In genomic region chr1:153357853-153358690, GRCh38 we compare ENCODE assay signal across 11 cellular contexts. TPM values are rescaled to one million over a fixed set of nuclear protein-coding genes. Genes with fewer than 3 reads are reported as not detected.
A peak's percentile ranks its signal among the peaks of the same experiment; 100 is the strongest.
DNase-seq lines count a peak whose midpoint lies in the region; ATAC-seq, FAIRE-seq and TF ChIP-seq lines count a peak whose summit lies in the region.
"Had no signal": no experiment of that assay in that cellular context is flagged by ENCODE, and none has a peak within 500 bp of the region (broad histone marks: within the 10 kb centered on the region; RNA-seq: fewer than 3 reads in every experiment).

S100A9 (plus strand) TSS chr1:153357854; CDS start chr1:153358284, 430 bp downstream.

- H3K14ac ChIP-seq in IMR-90 (replicated peaks; ENCODE audit: low read depth, low read length): no peak within 1 kb of the TSS

- no peak within 1 kb of the TSS for H4K91ac ChIP-seq in IMR-90 (ENCODE audit: insufficient read depth, low read depth, low read length)

- no peak within 1 kb of the TSS for H2AK9ac ChIP-seq in IMR-90 (replicated peaks; ENCODE audit: low read depth, low read length, poor library complexity)

- no peak within 1 kb of the TSS for H3K56ac ChIP-seq in IMR-90 (ENCODE audit: extremely low read depth, insufficient read depth, low read length)

- H2AK5ac ChIP-seq in IMR-90 (ENCODE audit: low read depth, low read length): no peak within 1 kb of the TSS

- no peak within 1 kb of the TSS for H2BK15ac ChIP-seq in IMR-90 (ENCODE audit: low read depth, low read length)

- H3K79me2 ChIP-seq in keratinocyte (ENCODE audit: control insufficient read depth, insufficient read depth, low read length): no peaks in the 10 kb centered on the region
- H3K79me2 ChIP-seq in smooth muscle cell (ENCODE audit: low read depth): no peaks in the 10 kb centered on the region

- BruUV-seq in IMR-90 (replicated peaks; lab: Mats Ljungman, UMichigan): no TSS peak

- no peaks in the 10 kb centered on the region for H3F3A ChIP-seq in smooth muscle cell (ENCODE audit: low read depth)

- no peaks in the 10 kb centered on the region for H3K9me1 ChIP-seq in IMR-90 (ENCODE audit: insufficient read depth, low read length)
- H3K9me1 ChIP-seq in keratinocyte (ENCODE audit: control insufficient read depth, extremely low read depth, insufficient read depth, low read length): no peaks in the 10 kb centered on the region

- in situ Hi-C loops in IMR-90 (cut with MboI; ENCODE audit: low sequenced_read_pairs): no loop called here
- in situ Hi-C loops in GM13976 (cut with MboI; ENCODE audit: low sequenced_read_pairs, unreplicated experiment): no loop called here
- in situ Hi-C loops in brain microvascular endothelial cell (cut with HindIII; ENCODE audit: low pct_ligation_motif_present, low sequenced_read_pairs): loop anchor here (25.0 kb wide), 1 partner anchor 129 kb away; no protein-coding TSS in a partner anchor

- no peak within 1 kb of the TSS for H4K5ac ChIP-seq in IMR-90 (ENCODE audit: low read depth, low read length)

- no peak within 1 kb of the TSS for H2BK20ac ChIP-seq in IMR-90 (ENCODE audit: low read depth, low read length)

- CTCF ChIA-PET in IMR-90 (lab: Yijun Ruan, JAX): interaction anchor here (0.6 to 1.8 kb wide), 2 partner anchors 134 to 137 kb away, joined by 4 to 7 read pairs; no protein-coding TSS in a partner anchor

- FAIRE-seq in keratinocyte (lab: Jason Lieb, UNC): no peak

- WGBS in IMR-90 (ENCODE audit: extremely low coverage in 2 of 2, insufficient read length in 1 of 2), 2 experiments: 71% methylated on average over 8 of the region's 11 CpGs; no CpG with 5 or more reads in 1 of the 2 experiments
- 86% methylated on average over 11 of the region's 11 CpGs for WGBS in smooth muscle cell (ENCODE audit: low lambda C conversion rate)

- H3K27me3 ChIP-seq in IMR-90 (ENCODE audit: control insufficient read depth, insufficient read depth, low read length) (peaks cover 12% of the 10 kb centered on the region; the same call in 1 of the 2 replicates), ascending aorta (no peaks in the 10 kb centered on the region), keratinocyte (ENCODE audit: control insufficient read depth, extremely low read depth, insufficient read depth, low read length) (no peaks in the 10 kb centered on the region), smooth muscle cell (ENCODE audit: low read depth) (no peaks in the 10 kb centered on the region), brain microvascular endothelial cell (replicated peaks) (peaks cover 3% of the 10 kb centered on the region)

- no peak for ATAC-seq in IMR-90 (ENCODE audit: low read depth)
- no peak for ATAC-seq in HG02678 (IDR thresholded peaks at IDR 0.05; ENCODE audit: unreplicated experiment)

- dilution Hi-C loops in IMR-90 (cut with HindIII; ENCODE audit: low sequenced_read_pairs, unreplicated experiment): no loop called here
- dilution Hi-C loops in keratinocyte (cut with MboI; ENCODE audit: extremely low pct_ligation_motif_present, low sequenced_read_pairs): loop anchor here (10.0 kb wide), 2 partner anchors 47 to 147 kb away; no protein-coding TSS in a partner anchor

- no peak within 1 kb of the TSS for H3K4me3 ChIP-seq in IMR-90 (ENCODE audit: insufficient read depth, low read depth, low read length)
- no peak within 1 kb of the TSS for H3K4me3 ChIP-seq in ascending aorta
- H3K4me3 ChIP-seq in keratinocyte (ENCODE audit: control insufficient read depth in 2 of 3, extremely low read depth in 1 of 3, insufficient read depth in 2 of 3, low read depth in 1 of 3, low read length in 3 of 3): no peak within 1 kb of the TSS
- H3K4me3 ChIP-seq in smooth muscle cell: no peak within 1 kb of the TSS
- no peak within 1 kb of the TSS for H3K4me3 ChIP-seq in brain microvascular endothelial cell (ENCODE audit: low read depth, low read length)

- TF ChIP-seq POLR2A in IMR-90 (IDR thresholded peaks at IDR 0.05; ENCODE audit: low read depth, low read length): no peak

- H2AFZ ChIP-seq in IMR-90 (replicated peaks; ENCODE audit: low read length, poor library complexity): no peak within 1 kb of the TSS
- H2AFZ ChIP-seq in keratinocyte (ENCODE audit: control insufficient read depth, low read length): peak within 1 kb of the TSS; percentile 55
- no peak within 1 kb of the TSS for H2AFZ ChIP-seq in smooth muscle cell (ENCODE audit: low read depth)

- no peaks in the 10 kb centered on the region for H3K9me3 ChIP-seq in IMR-90 (ENCODE audit: control insufficient read depth, insufficient read depth, low read length)
- H3K9me3 ChIP-seq in ascending aorta: no peaks in the 10 kb centered on the region
- H3K9me3 ChIP-seq in keratinocyte (ENCODE audit: control insufficient read depth, low read depth, low read length): no peaks in the 10 kb centered on the region
- H3K9me3 ChIP-seq in smooth muscle cell (replicated peaks; ENCODE audit: low read depth): no peaks in the 10 kb centered on the region

- H4K20me1 ChIP-seq in IMR-90 (ENCODE audit: insufficient read depth, low read length) (no peaks in the 10 kb centered on the region), keratinocyte (ENCODE audit: control insufficient read depth, extremely low read depth, insufficient read depth, low read length) (no peaks in the 10 kb centered on the region), smooth muscle cell (ENCODE audit: low read depth) (no peaks in the 10 kb centered on the region)

- intact Hi-C loops in IMR-90 (cut with micrococcal nuclease): no loop called here
- intact Hi-C loops in ascending aorta (cut with DNase I): loop anchor here (5.0 to 10.0 kb wide), 2 partner anchors 257 to 309 kb away; partner anchors contain the start of genes S100A14 and S100A16

- H3K9ac ChIP-seq in IMR-90 (ENCODE audit: low read depth, low read length) (no peak within 1 kb of the TSS), keratinocyte (ENCODE audit: control insufficient read depth, extremely low read depth, insufficient read depth, low read length) (peak within 1 kb of the TSS; percentile 52), smooth muscle cell (ENCODE audit: low read depth) (no peak within 1 kb of the TSS)

- no peak within 1 kb of the TSS for H3K23ac ChIP-seq in IMR-90 (ENCODE audit: low read depth, low read length)

- H2BK120ac ChIP-seq in IMR-90 (ENCODE audit: low read depth, low read length): no peak within 1 kb of the TSS

- H3K4me2 ChIP-seq in IMR-90 (ENCODE audit: low read depth, low read length) (no peak within 1 kb of the TSS), keratinocyte (ENCODE audit: control insufficient read depth, extremely low read depth, insufficient read depth, low read depth, low read length) (peak within 1 kb of the TSS; percentile 66), smooth muscle cell (no peak within 1 kb of the TSS)

- H3K4me1 ChIP-seq in IMR-90 (ENCODE audit: control insufficient read depth, insufficient read depth, low read length): no peaks in the 10 kb centered on the region
- H3K4me1 ChIP-seq in ascending aorta: no peaks in the 10 kb centered on the region
- H3K4me1 ChIP-seq in keratinocyte (ENCODE audit: control insufficient read depth, extremely low read depth, insufficient read depth, low read length): peaks cover 16% of the 10 kb centered on the region
- H3K4me1 ChIP-seq in smooth muscle cell (ENCODE audit: low read depth): no peaks in the 10 kb centered on the region

- DNase-seq in IMR-90 (no peak), ascending aorta (ENCODE audit: low spot score in 2 of 2) (no peak), keratinocyte (ENCODE audit: low read depth, low spot score) (no peak), smooth muscle cell (lab: John Stamatoyannopoulos, UW; ENCODE audit: unreplicated experiment) (no peak), GM13976 (ENCODE audit: low spot score) (no peak), brain microvascular endothelial cell (no peak)
- DNase-seq in effector CD4-positive, alpha-beta T cell: no peak
- DNase-seq: DMS53; kidney glomerular epithelial cell; stimulated activated CD4-positive, alpha-beta T cell treated with anti-CD3 and anti-CD28 coated beads, Interleukin-1b, Interleukin-23, amount 100 ng/mL, for 48 hours had no signal

- no peak for TF ChIP-seq RAD21 in IMR-90 (IDR thresholded peaks at IDR 0.05; ENCODE audit: low read length)

- no peak within 1 kb of the TSS for H2BK5ac ChIP-seq in IMR-90 (ENCODE audit: low read depth, low read length, poor library complexity, severe bottlenecking)

- H4K8ac ChIP-seq in IMR-90 (ENCODE audit: low read depth in 2 of 2, low read length in 2 of 2): no peak within 1 kb of the TSS

- POLR2A ChIA-PET in IMR-90 (lab: Charles Lee; ENCODE audit: unreplicated experiment): no interaction called here

- no peak within 1 kb of the TSS for H3K18ac ChIP-seq in IMR-90 (ENCODE audit: low read depth, low read length)

- H3K36me3 ChIP-seq in IMR-90 (ENCODE audit: control insufficient read depth, insufficient read depth, low read length): no peaks in the 10 kb centered on the region
- no peaks in the 10 kb centered on the region for H3K36me3 ChIP-seq in ascending aorta
- no peaks in the 10 kb centered on the region for H3K36me3 ChIP-seq in keratinocyte (ENCODE audit: control insufficient read depth in 2 of 2, extremely low read depth in 1 of 2, insufficient read depth in 2 of 2, low read length in 2 of 2)
- no peaks in the 10 kb centered on the region for H3K36me3 ChIP-seq in smooth muscle cell (ENCODE audit: low read depth)
- no peaks in the 10 kb centered on the region for H3K36me3 ChIP-seq in brain microvascular endothelial cell (replicated peaks)

- TF ChIP-seq CTCF in IMR-90 (conservative IDR thresholded peaks at IDR 0.05; ENCODE audit: low read depth, low read length) (no peak), ascending aorta (IDR thresholded peaks at IDR 0.05) (no peak), keratinocyte (optimal IDR thresholded peaks at IDR 0.05 in 1 of 3, IDR thresholded peaks at IDR 0.05 in 1 of 3, conservative IDR thresholded peaks at IDR 0.05 in 1 of 3; ENCODE audit: extremely low read depth in 1 of 3, insufficient read depth in 2 of 3, low read length in 3 of 3) (no peak), smooth muscle cell (IDR thresholded peaks at IDR 0.05; ENCODE audit: borderline replicate concordance, insufficient read depth, poor library complexity, severe bottlenecking) (no peak), GM13976 (IDR thresholded peaks at IDR 0.05; ENCODE audit: borderline replicate concordance, control extremely low read depth, extremely low read depth, insufficient read depth, missing control alignments) (no peak), brain microvascular endothelial cell (IDR thresholded peaks at IDR 0.05; ENCODE audit: low read depth, low read length, missing control alignments) (no peak)

- H3K4ac ChIP-seq in IMR-90 (ENCODE audit: low read depth, low read length): no peak within 1 kb of the TSS

- no peaks in the 10 kb centered on the region for H3K79me1 ChIP-seq in IMR-90 (ENCODE audit: low read depth in 1 of 2, low read length in 2 of 2)

- H3K27ac ChIP-seq in IMR-90 (ENCODE audit: insufficient read depth, low read length): no peak within 1 kb of the TSS
- no peak within 1 kb of the TSS for H3K27ac ChIP-seq in ascending aorta
- peak within 1 kb of the TSS; percentile 47 for H3K27ac ChIP-seq in keratinocyte (ENCODE audit: control insufficient read depth, insufficient read depth, low read length)
- H3K27ac ChIP-seq in smooth muscle cell (ENCODE audit: low read depth): no peak within 1 kb of the TSS
- H3K27ac ChIP-seq in brain microvascular endothelial cell: no peak within 1 kb of the TSS

RNA-seq across cellular contexts. Expression of gene S100A9, which starts in this region (rescaled TPM):
- total RNA-seq in IMR-90 (2012; rRNA removed) (not detected in 2 replicates), ascending aorta (764 TPM), smooth muscle cell (125 and 197 TPM in 2 replicates)
- polyA plus RNA-seq in IMR-90 (2012; rRNA removed) (not detected in 2 replicates), keratinocyte (238 to 1,827 TPM (median 297 TPM) in 3 replicates), smooth muscle cell (39.8 and 81.9 TPM in 2 replicates)
- not detected in 2 replicates for polyA plus RNA-seq in IMR-90 (2012; cell fraction: cytosol; rRNA removed)
- polyA plus RNA-seq in IMR-90 (2012; cell fraction: nucleus; rRNA removed; ENCODE audit: low replicate concordance): not detected in 2 replicates
- 5,499 TPM for polyA plus RNA-seq in keratinocyte (2011; ENCODE audit: low read depth)
- polyA plus RNA-seq in keratinocyte (2011; cell fraction: cytosol; rRNA removed): 898 and 967 TPM in 2 replicates
- polyA plus RNA-seq in keratinocyte (2011; cell fraction: nucleus; rRNA removed): 568 and 625 TPM in 2 replicates
- 205 and 2,397 TPM in 2 replicates for polyA plus RNA-seq in keratinocyte (2012; ENCODE audit: low replicate concordance)
- 21.0 to 265 TPM (median 71.7 TPM) in 3 replicates for polyA minus RNA-seq in keratinocyte
- polyA minus RNA-seq in keratinocyte (2011; cell fraction: cytosol; rRNA and poly(A)+ RNA removed): 201 TPM
- 72.2 and 76.9 TPM in 2 replicates for polyA minus RNA-seq in keratinocyte (2011; cell fraction: nucleus; rRNA and poly(A)+ RNA removed)

Comparison
In these comparisons a context has a peak if more than half of its experiments do, and no peak if none do; other contexts are left out.
1. RNA of gene S100A9 (total RNA-seq): 764 TPM in ascending aorta (single experiment) and 125 to 197 TPM in smooth muscle cell; not detected in IMR-90; every median in the first group is over 100 times any median in the second.
2. RNA of gene S100A9 (polyA plus RNA-seq): 205 to 5,499 TPM in keratinocyte and 39.8 to 81.9 TPM in smooth muscle cell; not detected in IMR-90; every median in the first group is over 10 times any median in the second.